In the genomic region with DNA sequence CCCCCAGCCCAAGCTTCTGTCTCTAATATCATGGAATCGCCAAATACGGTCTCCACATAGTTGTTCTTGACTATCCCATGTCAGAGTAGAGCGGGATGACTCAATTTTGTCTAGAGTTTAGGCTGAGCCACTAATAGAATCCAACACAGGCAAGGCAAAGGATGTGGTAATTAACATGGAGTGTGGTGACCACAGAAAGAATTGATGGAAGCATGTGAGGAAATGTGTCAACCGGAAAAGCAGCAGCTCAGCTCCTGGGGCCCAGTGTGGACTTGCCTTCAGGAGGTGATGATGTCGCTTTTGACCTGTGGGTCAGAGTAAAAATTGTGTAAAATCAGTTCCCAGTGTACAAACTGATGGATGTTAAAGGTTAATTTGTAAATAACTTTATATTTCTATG, we compare ENCODE assay signal across 1 cellular context.
TF ChIP-seq lines count a peak whose summit lies in the region.

No MANE protein-coding gene starts in this region.

TF ChIP-seq in K562, 482 proteins besides CTCF, POLR2A, EP300 and RAD21 (continued from another document):
- TF ChIP-seq ZNF274 (IDR thresholded peaks at IDR 0.05; ENCODE audit: borderline replicate concordance, low read depth, low read length) (no peak), SAP30 (IDR thresholded peaks at IDR 0.05; ENCODE audit: borderline replicate concordance, insufficient read depth, low read depth, low read length, poor library complexity, severe bottlenecking) (no peak), HNRNPL (IDR thresholded peaks at IDR 0.05; ENCODE audit: low read depth, low read length) (no peak), NEUROD1 (IDR thresholded peaks at IDR 0.05; ENCODE audit: borderline replicate concordance, low read depth, low read length, partially characterized antibody) (no peak), CEBPG (CRISPR knock-in tag; IDR thresholded peaks at IDR 0.05) (no peak), CEBPG (tag; conservative IDR thresholded peaks at IDR 0.05 in 1 of 2, IDR thresholded peaks at IDR 0.05 in 1 of 2) (peak in 1 of 2 experiments; percentile 48; a peak in 1 of 4 replicates), FOSL1 (tag; conservative IDR thresholded peaks at IDR 0.05) (peak; percentile 52), ARID1B (IDR thresholded peaks at IDR 0.05) (peak; percentile 22; the same call in 1 of the 2 replicates), ELF4 (CRISPR knock-in tag; IDR thresholded peaks at IDR 0.05) (no peak), ZNF780A (CRISPR knock-in tag; IDR thresholded peaks at IDR 0.05) (no peak), IRF2 (CRISPR knock-in tag; IDR thresholded peaks at IDR 0.05) (no peak), FOS (IDR thresholded peaks at IDR 0.05; ENCODE audit: extremely low read depth, insufficient read length) (no peak), TRIM24 (IDR thresholded peaks at IDR 0.05) (peak in 1 of 2 experiments; percentile 26; a peak in 1 of 4 replicates)
- TF ChIP-seq, protein P1, sequence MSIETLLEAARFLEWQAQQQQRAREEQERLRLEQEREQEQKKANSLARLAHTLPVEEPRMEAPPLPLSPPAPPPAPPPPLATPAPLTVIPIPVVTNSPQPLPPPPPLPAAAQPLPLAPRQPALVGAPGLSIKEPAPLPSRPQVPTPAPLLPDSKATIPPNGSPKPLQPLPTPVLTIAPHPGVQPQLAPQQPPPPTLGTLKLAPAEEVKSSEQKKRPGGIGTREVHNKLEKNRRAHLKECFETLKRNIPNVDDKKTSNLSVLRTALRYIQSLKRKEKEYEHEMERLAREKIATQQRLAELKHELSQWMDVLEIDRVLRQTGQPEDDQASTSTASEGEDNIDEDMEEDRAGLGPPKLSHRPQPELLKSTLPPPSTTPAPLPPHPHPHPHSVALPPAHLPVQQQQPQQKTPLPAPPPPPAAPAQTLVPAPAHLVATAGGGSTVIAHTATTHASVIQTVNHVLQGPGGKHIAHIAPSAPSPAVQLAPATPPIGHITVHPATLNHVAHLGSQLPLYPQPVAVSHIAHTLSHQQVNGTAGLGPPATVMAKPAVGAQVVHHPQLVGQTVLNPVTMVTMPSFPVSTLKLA (conservative IDR thresholded peaks at IDR 0.05): no peak
- TF ChIP-seq, protein P2, sequence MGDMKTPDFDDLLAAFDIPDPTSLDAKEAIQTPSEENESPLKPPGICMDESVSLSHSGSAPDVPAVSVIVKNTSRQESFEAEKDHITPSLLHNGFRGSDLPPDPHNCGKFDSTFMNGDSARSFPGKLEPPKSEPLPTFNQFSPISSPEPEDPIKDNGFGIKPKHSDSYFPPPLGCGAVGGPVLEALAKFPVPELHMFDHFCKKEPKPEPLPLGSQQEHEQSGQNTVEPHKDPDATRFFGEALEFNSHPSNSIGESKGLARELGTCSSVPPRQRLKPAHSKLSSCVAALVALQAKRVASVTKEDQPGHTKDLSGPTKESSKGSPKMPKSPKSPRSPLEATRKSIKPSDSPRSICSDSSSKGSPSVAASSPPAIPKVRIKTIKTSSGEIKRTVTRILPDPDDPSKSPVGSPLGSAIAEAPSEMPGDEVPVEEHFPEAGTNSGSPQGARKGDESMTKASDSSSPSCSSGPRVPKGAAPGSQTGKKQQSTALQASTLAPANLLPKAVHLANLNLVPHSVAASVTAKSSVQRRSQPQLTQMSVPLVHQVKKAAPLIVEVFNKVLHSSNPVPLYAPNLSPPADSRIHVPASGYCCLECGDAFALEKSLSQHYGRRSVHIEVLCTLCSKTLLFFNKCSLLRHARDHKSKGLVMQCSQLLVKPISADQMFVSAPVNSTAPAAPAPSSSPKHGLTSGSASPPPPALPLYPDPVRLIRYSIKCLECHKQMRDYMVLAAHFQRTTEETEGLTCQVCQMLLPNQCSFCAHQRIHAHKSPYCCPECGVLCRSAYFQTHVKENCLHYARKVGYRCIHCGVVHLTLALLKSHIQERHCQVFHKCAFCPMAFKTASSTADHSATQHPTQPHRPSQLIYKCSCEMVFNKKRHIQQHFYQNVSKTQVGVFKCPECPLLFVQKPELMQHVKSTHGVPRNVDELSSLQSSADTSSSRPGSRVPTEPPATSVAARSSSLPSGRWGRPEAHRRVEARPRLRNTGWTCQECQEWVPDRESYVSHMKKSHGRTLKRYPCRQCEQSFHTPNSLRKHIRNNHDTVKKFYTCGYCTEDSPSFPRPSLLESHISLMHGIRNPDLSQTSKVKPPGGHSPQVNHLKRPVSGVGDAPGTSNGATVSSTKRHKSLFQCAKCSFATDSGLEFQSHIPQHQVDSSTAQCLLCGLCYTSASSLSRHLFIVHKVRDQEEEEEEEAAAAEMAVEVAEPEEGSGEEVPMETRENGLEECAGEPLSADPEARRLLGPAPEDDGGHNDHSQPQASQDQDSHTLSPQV (IDR thresholded peaks at IDR 0.05): 0 out of 2 replicates have a peak, but pooled peaks have one; percentile 40
- TF ChIP-seq, protein P3, sequence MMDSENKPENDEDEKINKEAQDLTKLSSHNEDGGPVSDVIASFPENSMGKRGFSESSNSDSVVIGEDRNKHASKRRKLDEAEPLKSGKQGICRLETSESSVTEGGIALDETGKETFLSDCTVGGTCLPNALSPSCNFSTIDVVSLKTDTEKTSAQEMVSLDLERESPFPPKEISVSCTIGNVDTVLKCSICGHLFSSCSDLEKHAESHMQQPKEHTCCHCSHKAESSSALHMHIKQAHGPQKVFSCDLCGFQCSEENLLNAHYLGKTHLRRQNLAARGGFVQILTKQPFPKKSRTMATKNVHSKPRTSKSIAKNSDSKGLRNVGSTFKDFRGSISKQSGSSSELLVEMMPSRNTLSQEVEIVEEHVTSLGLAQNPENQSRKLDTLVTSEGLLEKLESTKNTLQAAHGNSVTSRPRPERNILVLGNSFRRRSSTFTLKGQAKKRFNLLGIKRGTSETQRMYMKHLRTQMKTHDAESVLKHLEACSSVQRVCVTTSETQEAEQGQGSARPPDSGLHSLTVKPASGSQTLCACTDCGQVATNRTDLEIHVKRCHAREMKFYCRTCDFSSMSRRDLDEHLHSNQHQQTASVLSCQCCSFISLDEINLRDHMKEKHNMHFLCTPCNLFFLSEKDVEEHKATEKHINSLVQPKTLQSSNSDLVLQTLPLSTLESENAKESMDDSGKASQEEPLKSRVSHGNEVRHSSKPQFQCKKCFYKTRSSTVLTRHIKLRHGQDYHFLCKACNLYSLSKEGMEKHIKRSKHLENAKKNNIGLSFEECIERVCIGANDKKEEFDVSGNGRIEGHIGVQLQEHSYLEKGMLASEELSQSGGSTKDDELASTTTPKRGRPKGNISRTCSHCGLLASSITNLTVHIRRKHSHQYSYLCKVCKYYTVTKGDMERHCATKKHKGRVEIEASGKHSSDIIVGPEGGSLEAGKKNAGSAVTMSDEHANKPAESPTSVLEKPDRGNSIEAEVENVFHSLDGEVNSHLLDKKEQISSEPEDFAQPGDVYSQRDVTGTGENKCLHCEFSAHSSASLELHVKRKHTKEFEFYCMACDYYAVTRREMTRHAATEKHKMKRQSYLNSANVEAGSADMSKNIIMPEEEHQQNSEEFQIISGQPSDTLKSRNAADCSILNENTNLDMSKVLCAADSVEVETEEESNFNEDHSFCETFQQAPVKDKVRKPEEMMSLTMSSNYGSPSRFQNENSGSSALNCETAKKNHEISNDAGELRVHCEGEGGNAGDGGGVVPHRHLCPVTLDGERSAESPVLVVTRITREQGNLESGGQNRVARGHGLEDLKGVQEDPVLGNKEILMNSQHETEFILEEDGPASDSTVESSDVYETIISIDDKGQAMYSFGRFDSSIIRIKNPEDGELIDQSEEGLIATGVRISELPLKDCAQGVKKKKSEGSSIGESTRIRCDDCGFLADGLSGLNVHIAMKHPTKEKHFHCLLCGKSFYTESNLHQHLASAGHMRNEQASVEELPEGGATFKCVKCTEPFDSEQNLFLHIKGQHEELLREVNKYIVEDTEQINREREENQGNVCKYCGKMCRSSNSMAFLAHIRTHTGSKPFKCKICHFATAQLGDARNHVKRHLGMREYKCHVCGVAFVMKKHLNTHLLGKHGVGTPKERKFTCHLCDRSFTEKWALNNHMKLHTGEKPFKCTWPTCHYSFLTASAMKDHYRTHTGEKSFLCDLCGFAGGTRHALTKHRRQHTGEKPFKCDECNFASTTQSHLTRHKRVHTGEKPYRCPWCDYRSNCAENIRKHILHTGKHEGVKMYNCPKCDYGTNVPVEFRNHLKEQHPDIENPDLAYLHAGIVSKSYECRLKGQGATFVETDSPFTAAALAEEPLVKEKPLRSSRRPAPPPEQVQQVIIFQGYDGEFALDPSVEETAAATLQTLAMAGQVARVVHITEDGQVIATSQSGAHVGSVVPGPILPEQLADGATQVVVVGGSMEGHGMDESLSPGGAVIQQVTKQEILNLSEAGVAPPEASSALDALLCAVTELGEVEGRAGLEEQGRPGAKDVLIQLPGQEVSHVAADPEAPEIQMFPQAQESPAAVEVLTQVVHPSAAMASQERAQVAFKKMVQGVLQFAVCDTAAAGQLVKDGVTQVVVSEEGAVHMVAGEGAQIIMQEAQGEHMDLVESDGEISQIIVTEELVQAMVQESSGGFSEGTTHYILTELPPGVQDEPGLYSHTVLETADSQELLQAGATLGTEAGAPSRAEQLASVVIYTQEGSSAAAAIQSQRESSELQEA (IDR thresholded peaks at IDR 0.05; ENCODE audit: low read depth): no peak
